ENCODE assay signal across 9 cellular contexts in the genomic region with DNA sequence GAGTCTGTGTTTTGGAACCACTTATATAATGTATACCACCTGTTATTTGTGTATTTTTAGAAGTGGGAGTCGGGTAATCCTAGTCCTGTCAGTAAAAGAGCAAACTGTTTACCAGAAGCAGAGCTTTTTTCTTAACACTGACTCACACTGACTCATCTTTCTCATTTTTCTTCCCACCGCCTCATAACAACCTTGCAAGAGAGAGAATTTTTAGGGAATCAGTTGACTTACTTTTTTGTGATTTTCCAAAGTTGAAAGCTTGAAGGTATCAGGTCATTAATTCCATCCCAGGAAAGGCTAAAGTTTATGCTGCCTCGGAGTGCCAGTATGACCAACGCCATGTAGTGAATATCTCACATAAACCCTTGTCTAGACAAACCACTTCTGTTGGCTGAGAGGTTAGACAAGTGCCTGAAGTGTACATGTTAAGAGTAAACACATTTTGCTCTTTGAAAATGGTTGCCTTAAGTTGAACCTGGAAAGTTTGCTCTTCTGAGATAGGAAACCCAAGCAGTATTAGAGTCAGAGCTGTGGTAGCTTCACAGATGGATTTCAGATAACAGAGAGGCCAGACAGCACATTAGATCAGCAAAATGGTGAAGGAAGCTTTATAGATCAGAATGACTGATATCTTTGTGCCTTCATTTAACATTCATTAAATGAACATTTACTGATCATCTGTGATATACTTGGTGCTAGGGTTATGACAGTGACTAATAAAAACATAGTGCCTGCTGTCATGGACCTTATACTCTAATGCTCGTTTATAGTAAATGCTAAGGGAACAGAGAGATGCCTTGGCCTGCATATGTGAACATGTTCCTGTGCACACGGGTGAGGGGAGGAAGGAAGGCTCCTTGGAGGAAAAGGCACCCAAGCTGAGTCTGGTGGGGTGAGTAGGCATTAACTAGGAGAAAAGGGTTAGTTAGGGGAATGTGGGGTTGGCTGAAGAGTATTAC. TPM values are rescaled to one million over a fixed set of nuclear protein-coding genes. Genes with fewer than 3 reads are reported as not detected.
A peak's percentile ranks its signal among the peaks of the same experiment; 100 is the strongest.
DNase-seq lines count a peak whose midpoint lies in the region; ATAC-seq, FAIRE-seq and TF ChIP-seq lines count a peak whose summit lies in the region.
"Had no signal": no experiment of that assay in that cellular context is flagged by ENCODE, and none has a peak within 500 bp of the region (broad histone marks: within the 10 kb centered on the region; RNA-seq: fewer than 3 reads in every experiment).

No MANE protein-coding gene starts in this region.

- peaks cover 3% of the 10 kb centered on the region for H3K4me1 Mint-ChIP-seq in neural crest cell

- H3K4me1 ChIP-seq in BE2C = peaks cover 6% of the 10 kb centered on the region

- H3K27ac ChIP-seq in coronary artery = peak overlapping the region; percentile 76 to 80

- DNase-seq in DMS79 (lab: John Stamatoyannopoulos, UW) (peak; percentile 58), NCI-H226 (peak; percentile 60), coronary artery (ENCODE audit: low spot score) (no peak), neural crest cell (ENCODE audit: low read depth, low spot score) (no peak), D721Med (ENCODE audit: insufficient read length, low spot score) (no peak), BE2C (no peak)
- DNase-seq in activated naive CD4-positive, alpha-beta T cell treated with Interleukin-2 at 50 U/mL for 16 hours = no peak

- H3K9me3 Mint-ChIP-seq in neural crest cell = no peaks in the 10 kb centered on the region

- H3K27ac Mint-ChIP-seq in neural crest cell (ENCODE audit: unreplicated experiment) = peak overlapping the region; percentile 12

- TF ChIP-seq CTCF in coronary artery (IDR thresholded peaks at IDR 0.05) (no peak), neural crest cell (conservative IDR thresholded peaks at IDR 0.05) (no peak), D721Med (IDR thresholded peaks at IDR 0.05; ENCODE audit: insufficient read depth, missing control alignments) (no peak), BE2C (IDR thresholded peaks at IDR 0.05; ENCODE audit: low read depth, low read length) (no peak)

- ATAC-seq in HG02973 (IDR thresholded peaks at IDR 0.05; ENCODE audit: unreplicated experiment) = no peak

- no peaks in the 10 kb centered on the region for H3K9me3 ChIP-seq in BE2C

- H3K36me3 Mint-ChIP-seq in neural crest cell (ENCODE audit: low read depth) = no peaks in the 10 kb centered on the region

- H3K27me3 Mint-ChIP-seq in neural crest cell (ENCODE audit: low read depth) = no peaks in the 10 kb centered on the region

- H3K4me3 ChIP-seq in coronary artery (peak overlapping the region; percentile 3), BE2C (ENCODE audit: low read depth, low read length) (no peak overlapping the region)

- FAIRE-seq in D721Med (lab: Jason Lieb, UNC) = no peak
- FAIRE-seq: H1 had no signal

- H3K4me3 Mint-ChIP-seq in neural crest cell = no peak overlapping the region

- no peaks in the 10 kb centered on the region for H3K36me3 ChIP-seq in BE2C

- H3K27me3 ChIP-seq in BE2C = no peaks in the 10 kb centered on the region

RNA-seq across cellular contexts. Expression of gene PKIG, which starts 29.1 kb away (rescaled TPM):
- total RNA-seq in neural crest cell = 32.3 and 34.7 TPM in 2 replicates
- 35.7 TPM for polyA plus RNA-seq in BE2C (2012; ENCODE audit: insufficient read depth, insufficient read length, low read depth)

RNA-seq across cellular contexts. Expression of gene SERINC3, which starts 31.4 kb away (rescaled TPM):
- total RNA-seq in neural crest cell = 31.1 and 32.4 TPM in 2 replicates
- polyA plus RNA-seq in BE2C (2012; ENCODE audit: insufficient read depth, insufficient read length, low read depth) = 76.5 TPM

Comparison
In these comparisons a context has a peak if more than half of its experiments do, and no peak if none do; other contexts are left out.
1. DNase-seq: peak in DMS79 (single experiment) and NCI-H226 (single experiment); none in coronary artery (single experiment), neural crest cell (single experiment), D721Med (single experiment), BE2C (single experiment) and activated naive CD4-positive, alpha-beta T cell treated with Interleukin-2 at 50 U/mL for 16 hours (single experiment).